22 cellular contexts compared by ENCODE assay signal in genomic region chr12:131983554-131983953, GRCh38.
"Had no signal": no experiment of that assay in that cellular context is flagged by ENCODE, and none has a peak within 500 bp of the region (broad histone marks: within the 10 kb centered on the region; RNA-seq: fewer than 3 reads in every experiment).

No MANE protein-coding gene starts in this region.

- H3K27me3 ChIP-seq: MG63 had no signal

- ATAC-seq: Panc1, PC-3, SK-N-SH treated with all-trans-retinoic acid at 6 μM for 48 hours had no signal

- H3K4me3 ChIP-seq: MG63 had no signal

- H3K9me3 ChIP-seq: MG63 had no signal

- H3K27ac ChIP-seq: RWPE1 had no signal

- DNase-seq: Karpas-422, KG1, MG63, NCI-H1092, NCI-H1105 treated with DMSO at 0.1 percent for 48 hours, NCI-H1417 treated with DMSO at 0.1 percent for 48 hours, NCI-H146, NCI-H1694 treated with DMSO at 0.1 percent for 48 hours, NCI-H1930, NCI-H2081, NCI-H2107, NCI-H226, NCI-H446, NCI-H510A, NCI-H524 treated with DMSO at 0.1 percent for 48 hours, NCI-H69, NCI-H774, PC-3, SHP77 had no signal
